ENCODE assay signal across 8 cellular contexts in genomic region chr14:74083784-74084276, GRCh38.
DNase-seq lines count a peak whose midpoint lies in the region; ATAC-seq lines count a peak whose summit lies in the region.

No MANE protein-coding gene starts in this region.

- H3K27ac Mint-ChIP-seq in T-helper 1 cell treated with Interleukin-12 subunit alpha and Interleukin-12 subunit beta and Interleukin-4 antibody, amounts not matched to agents 30 μg/mL and 1 μg/mL, for 36 hours: peak overlapping the region; percentile 99

- peaks cover 32% of the 10 kb centered on the region for H3K4me1 Mint-ChIP-seq in T-helper 1 cell treated with Interleukin-12 subunit alpha and Interleukin-12 subunit beta and Interleukin-4 antibody, amounts not matched to agents 30 μg/mL and 1 μg/mL, for 36 hours (ENCODE audit: low read depth)

- peaks cover 3% of the 10 kb centered on the region for H3K9me3 Mint-ChIP-seq in T-helper 1 cell treated with Interleukin-12 subunit alpha and Interleukin-12 subunit beta and Interleukin-4 antibody, amounts not matched to agents 30 μg/mL and 1 μg/mL, for 36 hours

- H3K4me1 ChIP-seq in duodenal mucosa (ENCODE audit: control insufficient read depth in 1 of 2, insufficient read depth in 2 of 2, low read length in 2 of 2) (peaks cover 21 to 24% of the 10 kb centered on the region in 2 donors), mucosa of stomach (ENCODE audit: control insufficient read depth, insufficient read depth, low read length) (peaks cover 14% of the 10 kb centered on the region)

- no peaks in the 10 kb centered on the region for H3K27me3 ChIP-seq in duodenal mucosa (ENCODE audit: control insufficient read depth in 1 of 2, insufficient read depth in 2 of 2, low read length in 2 of 2)
- no peaks in the 10 kb centered on the region for H3K27me3 ChIP-seq in mucosa of stomach (ENCODE audit: control insufficient read depth, insufficient read depth, low read length)

- peak overlapping the region; percentile 100 for H3K4me3 Mint-ChIP-seq in T-helper 1 cell treated with Interleukin-12 subunit alpha and Interleukin-12 subunit beta and Interleukin-4 antibody, amounts not matched to agents 30 μg/mL and 1 μg/mL, for 36 hours

- ATAC-seq in HG03280 (IDR thresholded peaks at IDR 0.05; ENCODE audit: unreplicated experiment): no peak

- H3K36me3 ChIP-seq in KOPT-K1 (ENCODE audit: insufficient read depth, low read length) (no peaks in the 10 kb centered on the region), duodenal mucosa (ENCODE audit: control insufficient read depth in 1 of 2, insufficient read depth in 2 of 2, low read length in 2 of 2) (no peaks in the 10 kb centered on the region), mucosa of stomach (ENCODE audit: control insufficient read depth, insufficient read depth, low read length) (no peaks in the 10 kb centered on the region)

- DNase-seq in T-helper 1 cell (no peak), HuH-7.5 (ENCODE audit: low spot score) (no peak), COLO668 (lab: John Stamatoyannopoulos, UW; ENCODE audit: unreplicated experiment) (no peak)

- peak overlapping the region; percentile 92 to 98 for H3K4me3 ChIP-seq in duodenal mucosa (ENCODE audit: low read depth in 1 of 2, low read length in 2 of 2)
- H3K4me3 ChIP-seq in mucosa of stomach (ENCODE audit: low read length): peak overlapping the region; percentile 87

- peak overlapping the region; percentile 89 to 96 for H3K9ac ChIP-seq in duodenal mucosa (ENCODE audit: low read depth in 1 of 2, low read length in 2 of 2)
- H3K9ac ChIP-seq in mucosa of stomach (ENCODE audit: low read length): peak overlapping the region; percentile 84

- peaks cover 4% of the 10 kb centered on the region for H3K36me3 Mint-ChIP-seq in T-helper 1 cell treated with Interleukin-12 subunit alpha and Interleukin-12 subunit beta and Interleukin-4 antibody, amounts not matched to agents 30 μg/mL and 1 μg/mL, for 36 hours (ENCODE audit: low read depth)

- H3K27ac ChIP-seq in KOPT-K1 (ENCODE audit: low read depth, low read length, poor library complexity, severe bottlenecking) (peak overlapping the region; percentile 55), duodenal mucosa (ENCODE audit: low read depth, low read length) (peak overlapping the region; percentile 79)

- H3K9me3 ChIP-seq in KOPT-K1 (ENCODE audit: insufficient read depth, low read length, poor library complexity, severe bottlenecking) (no peaks in the 10 kb centered on the region), duodenal mucosa (ENCODE audit: control insufficient read depth in 1 of 2, low read length in 2 of 2) (no peaks in the 10 kb centered on the region), mucosa of stomach (ENCODE audit: control insufficient read depth, low read length) (no peaks in the 10 kb centered on the region)

- H3K27me3 Mint-ChIP-seq in T-helper 1 cell treated with Interleukin-12 subunit alpha and Interleukin-12 subunit beta and Interleukin-4 antibody, amounts not matched to agents 30 μg/mL and 1 μg/mL, for 36 hours (ENCODE audit: low read depth): no peaks in the 10 kb centered on the region
